Comparison of ENCODE assay signal across 9 cellular contexts in genomic region chr7:39734605-39735004, GRCh38.
DNase-seq lines count a peak whose midpoint lies in the region; ATAC-seq, FAIRE-seq and TF ChIP-seq lines count a peak whose summit lies in the region.
"Had no signal": no experiment of that assay in that cellular context is flagged by ENCODE, and none has a peak within 500 bp of the region (broad histone marks: within the 10 kb centered on the region; RNA-seq: fewer than 3 reads in every experiment).

No MANE protein-coding gene starts in this region.

- no peaks in the 10 kb centered on the region for H3K9me3 ChIP-seq in OCI-LY3 (ENCODE audit: insufficient read depth, low read length)
- no peaks in the 10 kb centered on the region for H3K9me3 ChIP-seq in H1 (ENCODE audit: insufficient read depth in 2 of 2, low read depth in 1 of 2, low read length in 1 of 2)
- no peaks in the 10 kb centered on the region for H3K9me3 ChIP-seq in parathyroid adenoma (ENCODE audit: control insufficient read depth, low read length)

- H3K4ac ChIP-seq in H1 (replicated peaks; ENCODE audit: insufficient read length, low read depth, low read length): no peak overlapping the region

- 87% methylated on average over 2 of the region's 2 CpGs; no CpG with 5 or more reads in 1 of the 2 experiments for WGBS in H1 (ENCODE audit: extremely low coverage in 1 of 2, insufficient coverage in 1 of 2, insufficient read length in 1 of 2, insufficient replicate concordance in 2 of 2, low coverage in 1 of 2, low lambda C conversion rate in 2 of 2, missing lambda C conversion rate in 1 of 2), 2 experiments

- CTCF ChIA-PET in H1 (lab: Charles Lee; ENCODE audit: partially characterized antibody): interaction anchor here (1.5 to 8.7 kb wide), 4 partner anchors 8 to 155 kb away, joined by 6 to 85 read pairs (median 34); no protein-coding TSS in a partner anchor

- peaks cover 7% of the 10 kb centered on the region for H3K36me3 ChIP-seq in OCI-LY3 (replicated peaks; ENCODE audit: low read depth, low read length)
- no peaks in the 10 kb centered on the region for H3K36me3 ChIP-seq in H1 (ENCODE audit: control insufficient read depth in 2 of 4, insufficient read depth in 4 of 4, low read length in 3 of 4)
- H3K36me3 ChIP-seq in parathyroid adenoma (ENCODE audit: control insufficient read depth, insufficient read depth, low read length): no peaks in the 10 kb centered on the region

- no peak overlapping the region for H2AFZ ChIP-seq in OCI-LY3 (ENCODE audit: low read depth, low read length)
- no peak overlapping the region for H2AFZ ChIP-seq in H1 (ENCODE audit: low read length)
- H2AFZ ChIP-seq in parathyroid adenoma: peak overlapping the region; percentile 65

- peaks cover 28% of the 10 kb centered on the region for H3K4me1 ChIP-seq in OCI-LY3 (ENCODE audit: low read length)
- peaks cover 6 to 13% (median 7%) of the 10 kb centered on the region in 4 experiments for H3K4me1 ChIP-seq in H1 (replicated peaks in 1 of 4; ENCODE audit: control insufficient read depth in 3 of 4, insufficient read depth in 4 of 4, low read length in 3 of 4)
- peaks cover 8% of the 10 kb centered on the region for H3K4me1 ChIP-seq in parathyroid adenoma

- no peak for TF ChIP-seq EP300 in H1 (IDR thresholded peaks at IDR 0.05; ENCODE audit: borderline replicate concordance in 1 of 2, low read depth in 2 of 2, low read length in 2 of 2)

- H2BK20ac ChIP-seq in H1 (ENCODE audit: low read length): no peak overlapping the region

- POLR2A ChIA-PET in H1 (lab: Charles Lee; ENCODE audit: partially characterized antibody): interaction anchor here (0.9 to 3.4 kb wide), 7 partner anchors 10 to 112 kb away, joined by 3 to 17 read pairs (median 5); partner anchors contain the start of gene RALA

- H3K23ac ChIP-seq in H1 (ENCODE audit: insufficient read length): no peak overlapping the region

- no peak overlapping the region for H4K5ac ChIP-seq in H1 (ENCODE audit: insufficient read length, low read depth, low read length)

- no peak overlapping the region for H4K91ac ChIP-seq in H1 (replicated peaks; ENCODE audit: insufficient read length, low read length)

- 0 out of 2 replicates have a peak, but pooled peaks cover 4% of the 10 kb centered on the region for H4K20me1 ChIP-seq in OCI-LY3 (ENCODE audit: insufficient read depth, low read length)
- no peaks in the 10 kb centered on the region for H4K20me1 ChIP-seq in H1 (replicated peaks in 1 of 2; ENCODE audit: control insufficient read depth in 1 of 2, insufficient read depth in 2 of 2, low read length in 2 of 2)

- H2BK12ac ChIP-seq in H1 (ENCODE audit: low read depth, low read length): no peak overlapping the region; the same call in 1 of the 2 replicates

- no peak for TF ChIP-seq POLR2A in H1 (IDR thresholded peaks at IDR 0.05; ENCODE audit: control extremely low read depth in 1 of 2, low read depth in 2 of 2, low read length in 2 of 2)

- H2BK5ac ChIP-seq in H1 (ENCODE audit: low read depth, low read length): no peak overlapping the region

- no peak overlapping the region for H2BK15ac ChIP-seq in H1 (ENCODE audit: low read length)

- intact Hi-C loops in left cardiac atrium (cut with DNase I): loop anchor here in 1 of 2 donors (5.0 kb wide), 1 partner anchor 112 kb away; the partner anchor contains the start of gene RALA

- peaks cover 10% of the 10 kb centered on the region for H3K23me2 ChIP-seq in H1 (ENCODE audit: low read depth, low read length)

- 0 out of 2 replicates have a peak overlapping the region, but pooled peaks have one; percentile 66 for H3K27ac ChIP-seq in OCI-LY3 (ENCODE audit: low read length)
- no peak overlapping the region for H3K27ac ChIP-seq in H1 (ENCODE audit: low read depth, low read length)
- H3K27ac ChIP-seq in parathyroid adenoma: no peak overlapping the region

- H2AK5ac ChIP-seq in H1 (ENCODE audit: low read depth, low read length): no peak overlapping the region

- no peak overlapping the region for H2BK120ac ChIP-seq in H1 (replicated peaks; ENCODE audit: low read depth, low read length)

- peaks cover 2% of the 10 kb centered on the region; the same call in 1 of the 2 replicates for H3K79me1 ChIP-seq in H1 (ENCODE audit: low read depth, low read length)

- H3K18ac ChIP-seq in H1 (ENCODE audit: extremely low read depth, low read length): no peak overlapping the region

- H3K79me2 ChIP-seq in OCI-LY3 (ENCODE audit: low read length) (peaks cover 33% of the 10 kb centered on the region), H1 (ENCODE audit: control insufficient read depth in 1 of 2, insufficient read depth in 2 of 2, low read length in 2 of 2) (peaks cover 0 to 12% of the 10 kb centered on the region in 2 experiments; a peak in 2 of 4 replicates), parathyroid adenoma (peaks cover 12% of the 10 kb centered on the region)

- DNase-seq in GM12864 (ENCODE audit: low read depth) (no peak), H1 (ENCODE audit: low read depth in 1 of 2, low spot score in 2 of 2) (no peak), NCI-H2227 (lab: John Stamatoyannopoulos, UW; ENCODE audit: unreplicated experiment) (no peak), NCI-H2081 (lab: John Stamatoyannopoulos, UW) (no peak), left cardiac atrium (no peak)
- DNase-seq: stimulated activated naive CD4-positive, alpha-beta T cell had no signal

- H3K27me3 ChIP-seq in OCI-LY3 (ENCODE audit: low read depth, low read length): no peaks in the 10 kb centered on the region
- H3K27me3 ChIP-seq in H1 (replicated peaks in 1 of 4; ENCODE audit: control insufficient read depth in 3 of 4, extremely low read depth in 1 of 4, insufficient read depth in 3 of 4, low read length in 3 of 4): peaks cover 0 to 15% (median 6%) of the 10 kb centered on the region in 4 experiments; a peak in 3 of 7 replicates
- H3K27me3 ChIP-seq in parathyroid adenoma (ENCODE audit: control insufficient read depth, insufficient read depth, low read length): no peaks in the 10 kb centered on the region

- H3K4me3 ChIP-seq in GM12864 (ENCODE audit: low read depth, low read length) (peak overlapping the region; percentile 75), OCI-LY3 (ENCODE audit: low read length) (peak overlapping the region; percentile 87), H1 (ENCODE audit: extremely low read depth in 1 of 4, insufficient read depth in 2 of 4, low read depth in 3 of 4, low read length in 4 of 4) (peak overlapping the region in 3 of 4 experiments; percentile 34 to 65 (median 54); a peak in 5 of 8 replicates), parathyroid adenoma (ENCODE audit: low read depth, low read length) (peak overlapping the region; percentile 73)

- no peak for FAIRE-seq in H1 (lab: Jason Lieb, UNC)

- no peak for TF ChIP-seq CTCF in GM12864 (IDR thresholded peaks at IDR 0.05; ENCODE audit: low read depth, low read length, missing control alignments)
- TF ChIP-seq CTCF in OCI-LY3 (IDR thresholded peaks at IDR 0.05; ENCODE audit: low read depth, low read length): no peak
- no peak for TF ChIP-seq CTCF in H1 (IDR thresholded peaks at IDR 0.05; ENCODE audit: control extremely low read depth in 1 of 3, insufficient read depth in 1 of 3, low read depth in 1 of 3, low read length in 3 of 3)
- no peak for TF ChIP-seq CTCF in parathyroid adenoma (IDR thresholded peaks at IDR 0.05)

- H4K8ac ChIP-seq in H1 (ENCODE audit: extremely low read depth, insufficient read depth, low read length): no peak overlapping the region

- no peak overlapping the region for H3K14ac ChIP-seq in H1 (ENCODE audit: insufficient read length)

- peak overlapping the region; percentile 87 for H3K9ac ChIP-seq in OCI-LY3 (ENCODE audit: low read length)
- H3K9ac ChIP-seq in H1 (replicated peaks in 1 of 4; ENCODE audit: extremely low read depth in 1 of 4, low read depth in 3 of 4, low read length in 3 of 4): no peak overlapping the region
- H3K9ac ChIP-seq in parathyroid adenoma: no peak overlapping the region

- TF ChIP-seq RAD21 in H1 (IDR thresholded peaks at IDR 0.05 in 1 of 2, conservative IDR thresholded peaks at IDR 0.05 in 1 of 2; ENCODE audit: low read depth in 2 of 2, low read length in 2 of 2): no peak

- H3K4me2 ChIP-seq in OCI-LY3 (ENCODE audit: low read length) (peak overlapping the region; percentile 96), H1 (ENCODE audit: insufficient read depth in 1 of 2, low read depth in 2 of 2, low read length in 2 of 2) (peak overlapping the region; percentile 87 to 100), parathyroid adenoma (ENCODE audit: low read length) (peak overlapping the region; percentile 87)

- no peak overlapping the region for H3K56ac ChIP-seq in H1 (replicated peaks; ENCODE audit: insufficient read length, low read depth, low read length)

- ATAC-seq in HG03469 (IDR thresholded peaks at IDR 0.05; ENCODE audit: unreplicated experiment): no peak
- no peak for ATAC-seq in left cardiac atrium

TF ChIP-seq in H1, 55 proteins besides CTCF, POLR2A, EP300 and RAD21:
- TF ChIP-seq HDAC2 (IDR thresholded peaks at IDR 0.05; ENCODE audit: borderline replicate concordance in 1 of 2, low read depth in 2 of 2, low read length in 2 of 2) (no peak), ASH2L (IDR thresholded peaks at IDR 0.05; ENCODE audit: low read length) (no peak), SAP30 (IDR thresholded peaks at IDR 0.05; ENCODE audit: insufficient read depth, insufficient replicate concordance, low read length) (no peak)
